Comparison of ENCODE assay signal across 1 cellular context in genomic region chr17:35587074-35587961, GRCh38.
TF ChIP-seq lines count a peak whose summit lies in the region.

Gene AP2B1, plus strand, starts transcription at chr17:35587322. Its CDS starts 6,709 bp downstream, at chr17:35594031.

TF ChIP-seq in K562, 482 proteins besides CTCF, POLR2A, EP300 and RAD21 (continued from another document and continues in another):
- TF ChIP-seq ZNF785 (CRISPR knock-in tag; IDR thresholded peaks at IDR 0.05): no peak
- TF ChIP-seq ZNF3 (CRISPR knock-in tag; IDR thresholded peaks at IDR 0.05): no peak
- 0 out of 2 replicates have a peak, but pooled peaks have one; percentile 18 for TF ChIP-seq ZKSCAN8 (CRISPR knock-in tag; IDR thresholded peaks at IDR 0.05)
- no peak for TF ChIP-seq STAT5B (CRISPR knock-in tag; IDR thresholded peaks at IDR 0.05)
- no peak for TF ChIP-seq SRSF1 (IDR thresholded peaks at IDR 0.05; ENCODE audit: low read depth, low read length)
- TF ChIP-seq LEF1 (IDR thresholded peaks at IDR 0.05): no peak
- peak; percentile 93 for TF ChIP-seq SUPT5H (IDR thresholded peaks at IDR 0.05)
- TF ChIP-seq TAF15 (IDR thresholded peaks at IDR 0.05; ENCODE audit: low read depth, low read length): no peak
- TF ChIP-seq PHF8 (IDR thresholded peaks at IDR 0.05; ENCODE audit: borderline replicate concordance, low read length): peak; percentile 67; the same call in 1 of the 2 replicates
- TF ChIP-seq ZNF239 (CRISPR knock-in tag; IDR thresholded peaks at IDR 0.05): peak; percentile 25; the same call in 1 of the 2 replicates
- no peak for TF ChIP-seq U2AF1 (optimal IDR thresholded peaks at IDR 0.05; ENCODE audit: low read depth, low read length)
- TF ChIP-seq ID3 (CRISPR knock-in tag; IDR thresholded peaks at IDR 0.05): no peak
- TF ChIP-seq ID3 (tag; IDR thresholded peaks at IDR 0.05): no peak
- TF ChIP-seq CBFB (CRISPR knock-in tag; IDR thresholded peaks at IDR 0.05): 0 out of 2 replicates have a peak, but pooled peaks have one; percentile 61
- TF ChIP-seq REST (CRISPR knock-in tag; IDR thresholded peaks at IDR 0.05; ENCODE audit: low read depth): no peak
- no peak for TF ChIP-seq SNIP1 (IDR thresholded peaks at IDR 0.05; ENCODE audit: low read depth)
- TF ChIP-seq TCFL5 (CRISPR knock-in tag; conservative IDR thresholded peaks at IDR 0.05): no peak
- no peak for TF ChIP-seq ZNF644 (tag; IDR thresholded peaks at IDR 0.05; ENCODE audit: low read depth)
- no peak for TF ChIP-seq ZNF77 (CRISPR knock-in tag; IDR thresholded peaks at IDR 0.05)
- peak; percentile 54; the same call in 1 of the 2 replicates for TF ChIP-seq DMBX1 (CRISPR knock-in tag; IDR thresholded peaks at IDR 0.05; ENCODE audit: borderline replicate concordance)
- TF ChIP-seq ZNF512 (tag; IDR thresholded peaks at IDR 0.05): no peak
- peak; percentile 86 to 89 for TF ChIP-seq SIX5 (IDR thresholded peaks at IDR 0.05; ENCODE audit: borderline replicate concordance in 1 of 2, insufficient read depth in 1 of 2, low read depth in 1 of 2, low read length in 2 of 2)
- TF ChIP-seq RBBP5 (IDR thresholded peaks at IDR 0.05; ENCODE audit: borderline replicate concordance, insufficient read depth, low read length, poor library complexity, severe bottlenecking): peak; percentile 63
- 0 out of 2 replicates have a peak, but pooled peaks have one; percentile 54 for TF ChIP-seq HDGF (IDR thresholded peaks at IDR 0.05)
- no peak; the same call in 1 of the 2 replicates for TF ChIP-seq TCF3 (CRISPR knock-in tag; IDR thresholded peaks at IDR 0.05)
- no peak for TF ChIP-seq CCNT2 (IDR thresholded peaks at IDR 0.05; ENCODE audit: borderline replicate concordance, extremely low read depth, insufficient read length, low read depth, low read length)
- TF ChIP-seq HLTF (IDR thresholded peaks at IDR 0.05): peak; percentile 91
- TF ChIP-seq NFRKB (IDR thresholded peaks at IDR 0.05; ENCODE audit: low read depth): peak; percentile 94
- peak; percentile 91 for TF ChIP-seq TAF1 (IDR thresholded peaks at IDR 0.05; ENCODE audit: control insufficient read depth, extremely low read depth, insufficient read depth, low read length, severe bottlenecking)
- TF ChIP-seq CHD4 (IDR thresholded peaks at IDR 0.05; ENCODE audit: insufficient read depth, insufficient replicate concordance, low read depth, low read length, poor library complexity, severe bottlenecking): no peak
- no peak for TF ChIP-seq CBX8 (IDR thresholded peaks at IDR 0.05; ENCODE audit: borderline replicate concordance, extremely low read depth, low read depth, low read length, poor library complexity, severe bottlenecking)
- TF ChIP-seq SRSF3 (IDR thresholded peaks at IDR 0.05; ENCODE audit: insufficient read depth, low read length): no peak
- no peak for TF ChIP-seq PHB (CRISPR knock-in tag; IDR thresholded peaks at IDR 0.05)
- TF ChIP-seq FOXP4 (CRISPR knock-in tag; IDR thresholded peaks at IDR 0.05; ENCODE audit: borderline replicate concordance): no peak
- no peak for TF ChIP-seq KLF10 (CRISPR knock-in tag; IDR thresholded peaks at IDR 0.05)
- no peak for TF ChIP-seq PBX2 (CRISPR knock-in tag; IDR thresholded peaks at IDR 0.05; ENCODE audit: low read depth)
- 0 out of 2 replicates have a peak, but pooled peaks have one; percentile 15 for TF ChIP-seq PBX2 (tag; conservative IDR thresholded peaks at IDR 0.05; ENCODE audit: low read depth)
- TF ChIP-seq ETS1 (conservative IDR thresholded peaks at IDR 0.05; ENCODE audit: control insufficient read depth, low read depth, low read length): peak; percentile 90
- TF ChIP-seq NKRF (IDR thresholded peaks at IDR 0.05; ENCODE audit: borderline replicate concordance): peak; percentile 91
- peak; percentile 95 for TF ChIP-seq EP400 (IDR thresholded peaks at IDR 0.05)
- peak; percentile 21 for TF ChIP-seq ZFP36 (IDR thresholded peaks at IDR 0.05; ENCODE audit: low read depth, low read length, partially characterized antibody)
- TF ChIP-seq ATF7 (IDR thresholded peaks at IDR 0.05): peak; percentile 99
- TF ChIP-seq SMAD3 (CRISPR knock-in tag; conservative IDR thresholded peaks at IDR 0.05): 0 out of 2 replicates have a peak, but pooled peaks have one; percentile 2
- peak; percentile 56; the same call in 1 of the 2 replicates for TF ChIP-seq ZC3H8 (IDR thresholded peaks at IDR 0.05)
- TF ChIP-seq ZBTB49 (CRISPR knock-in tag; IDR thresholded peaks at IDR 0.05; ENCODE audit: borderline replicate concordance): no peak; the same call in 1 of the 2 replicates
- peak; percentile 92 for TF ChIP-seq C11orf30 (IDR thresholded peaks at IDR 0.05; ENCODE audit: low read depth)
